In the genomic region with DNA sequence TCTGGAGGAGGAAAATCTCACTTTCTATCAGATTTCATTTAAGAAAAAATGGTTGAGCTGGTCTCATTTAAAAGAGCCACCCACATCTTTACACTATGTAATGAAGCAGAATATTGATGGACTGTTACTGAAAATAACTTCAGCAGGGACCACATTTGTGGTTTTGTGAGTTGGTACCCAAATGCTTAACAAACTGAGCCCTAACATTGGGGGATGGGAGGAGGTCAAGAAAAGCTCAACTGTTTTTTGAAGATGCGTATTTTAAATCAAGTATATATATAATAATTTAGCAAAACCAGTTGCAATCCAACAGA, we compare ENCODE assay signal across 1 cellular context.
TF ChIP-seq lines count a peak whose summit lies in the region.

No MANE protein-coding gene starts in this region.

TF ChIP-seq in GM12878, 131 proteins besides CTCF, POLR2A, EP300 and RAD21 (continued from another document):
- TF ChIP-seq CBFB (IDR thresholded peaks at IDR 0.05; ENCODE audit: low read depth) (no peak), ESRRA (IDR thresholded peaks at IDR 0.05; ENCODE audit: low read length) (no peak), NFIC (IDR thresholded peaks at IDR 0.05; ENCODE audit: low read depth, low read length) (no peak), RUNX3 (IDR thresholded peaks at IDR 0.05; ENCODE audit: low read length) (peak; percentile 64), RB1 (IDR thresholded peaks at IDR 0.05; ENCODE audit: borderline replicate concordance) (no peak), CEBPZ (IDR thresholded peaks at IDR 0.05; ENCODE audit: low read depth, low read length) (no peak)
TF ChIP-seq in GM12878: peak in this region for 1.
